16 cellular contexts compared by ENCODE assay signal in genomic region chr3:28081533-28081947, GRCh38.
A peak's percentile ranks its signal among the peaks of the same experiment; 100 is the strongest.
DNase-seq lines count a peak whose midpoint lies in the region; ATAC-seq and TF ChIP-seq lines count a peak whose summit lies in the region.
"Had no signal": no experiment of that assay in that cellular context is flagged by ENCODE, and none has a peak within 500 bp of the region (broad histone marks: within the 10 kb centered on the region; RNA-seq: fewer than 3 reads in every experiment).

No MANE protein-coding gene starts in this region.

- H3K4me3 ChIP-seq in endodermal cell (ENCODE audit: low read length): no peak overlapping the region
- H3K4me3 ChIP-seq in ovary: no peak overlapping the region
- H3K4me3 ChIP-seq: gastroesophageal sphincter, SJCRH30 had no signal

- DNase-seq in endodermal cell (peak; percentile 48), left ventricle myocardium superior (no peak), ovary (no peak), osteocyte (ENCODE audit: extremely low spot score, unreplicated experiment) (no peak)
- no peak for DNase-seq in activated naive CD4-positive, alpha-beta T cell treated with anti-CD3 and anti-CD28 coated beads for 36 hours
- DNase-seq: activated CD4-positive, alpha-beta T cell treated with anti-CD3 and anti-CD28 coated beads for 1 hour; activated gamma-delta T cell treated with Interleukin-2 at 50 U/mL for 16 hours; mesenchymal stem cell; NCI-H1436 treated with DMSO at 0.1 percent for 48 hours; NCI-H345; nephron progenitor cell; SJCRH30 had no signal

- H3K9me3 ChIP-seq in endodermal cell (ENCODE audit: control insufficient read depth, low read length) (no peaks in the 10 kb centered on the region), ovary (no peaks in the 10 kb centered on the region)
- H3K9me3 ChIP-seq: gastroesophageal sphincter, SJCRH30 had no signal

- CTCF ChIA-PET in activated naive CD4-positive, alpha-beta T cell treated with anti-CD3 and anti-CD28 coated beads for 36 hours (lab: Charles Lee): no interaction called here

- peaks cover 17% of the 10 kb centered on the region for H3K4me1 Mint-ChIP-seq in endodermal cell
- H3K4me1 Mint-ChIP-seq in activated naive CD4-positive, alpha-beta T cell treated with anti-CD3 and anti-CD28 coated beads for 36 hours (ENCODE audit: low read depth): no peaks in the 10 kb centered on the region
- no peaks in the 10 kb centered on the region for H3K4me1 Mint-ChIP-seq in osteocyte (ENCODE audit: unreplicated experiment)
- H3K4me1 Mint-ChIP-seq: nephron progenitor cell had no signal

- peak; percentile 52 for ATAC-seq in GM18858 (IDR thresholded peaks at IDR 0.05; ENCODE audit: unreplicated experiment)
- ATAC-seq in GM21526 (IDR thresholded peaks at IDR 0.05; ENCODE audit: low FRiP score, unreplicated experiment): peak; percentile 74
- peak; percentile 70 for ATAC-seq in HG03159 (IDR thresholded peaks at IDR 0.05; ENCODE audit: unreplicated experiment)
- ATAC-seq in left ventricle myocardium superior: no peak
- ATAC-seq: gastroesophageal sphincter had no signal

- no peaks in the 10 kb centered on the region for H3K9me3 Mint-ChIP-seq in endodermal cell
- no peaks in the 10 kb centered on the region for H3K9me3 Mint-ChIP-seq in activated naive CD4-positive, alpha-beta T cell treated with anti-CD3 and anti-CD28 coated beads for 36 hours
- no peaks in the 10 kb centered on the region for H3K9me3 Mint-ChIP-seq in osteocyte (ENCODE audit: unreplicated experiment)
- H3K9me3 Mint-ChIP-seq: nephron progenitor cell had no signal

- 80 to 89% methylated on average over 2 of the region's 2 CpGs for WGBS in endodermal cell (ENCODE audit: insufficient coverage in 1 of 2, insufficient read length in 1 of 2), 2 experiments
- 66 to 70% (median 67%) methylated on average over 2 of the region's 2 CpGs for WGBS in ovary, 3 donors

- H3K4me3 Mint-ChIP-seq in endodermal cell (no peak overlapping the region), osteocyte (ENCODE audit: unreplicated experiment) (no peak overlapping the region)
- no peak overlapping the region for H3K4me3 Mint-ChIP-seq in activated naive CD4-positive, alpha-beta T cell treated with anti-CD3 and anti-CD28 coated beads for 36 hours
- H3K4me3 Mint-ChIP-seq: nephron progenitor cell had no signal

- H3K4me1 ChIP-seq in endodermal cell (ENCODE audit: control insufficient read depth, insufficient read depth, low read length) (no peaks in the 10 kb centered on the region), ovary (ENCODE audit: insufficient read depth) (no peaks in the 10 kb centered on the region)
- H3K4me1 ChIP-seq: gastroesophageal sphincter, SJCRH30 had no signal

- TF ChIP-seq POLR2A in ovary (IDR thresholded peaks at IDR 0.05): no peak

- H3K27me3 ChIP-seq in endodermal cell (ENCODE audit: control insufficient read depth, insufficient read depth, low read length, poor library complexity, severe bottlenecking): no peaks in the 10 kb centered on the region
- H3K27me3 ChIP-seq in ovary: no peaks in the 10 kb centered on the region
- H3K27me3 ChIP-seq: gastroesophageal sphincter, SJCRH30 had no signal

- no peak overlapping the region for H3K9ac ChIP-seq in endodermal cell (ENCODE audit: extremely low read depth, low read length, poor library complexity, severe bottlenecking)

- no peak overlapping the region for H3K27ac Mint-ChIP-seq in endodermal cell
- H3K27ac Mint-ChIP-seq in activated naive CD4-positive, alpha-beta T cell treated with anti-CD3 and anti-CD28 coated beads for 36 hours: no peak overlapping the region
- no peak overlapping the region for H3K27ac Mint-ChIP-seq in osteocyte (ENCODE audit: unreplicated experiment)
- H3K27ac Mint-ChIP-seq: nephron progenitor cell had no signal

- no peak for TF ChIP-seq CTCF in endodermal cell (conservative IDR thresholded peaks at IDR 0.05)
- TF ChIP-seq CTCF in ovary (IDR thresholded peaks at IDR 0.05): no peak
- no peak for TF ChIP-seq CTCF in osteocyte (IDR thresholded peaks at IDR 0.05)

- H3K36me3 ChIP-seq in endodermal cell (ENCODE audit: control insufficient read depth, insufficient read depth, low read length) (no peaks in the 10 kb centered on the region), ovary (no peaks in the 10 kb centered on the region)
- H3K36me3 ChIP-seq: gastroesophageal sphincter, SJCRH30 had no signal

- H3K27me3 Mint-ChIP-seq in endodermal cell (ENCODE audit: insufficient read depth) (no peaks in the 10 kb centered on the region), osteocyte (ENCODE audit: unreplicated experiment) (peaks cover 7% of the 10 kb centered on the region)
- H3K27me3 Mint-ChIP-seq in activated naive CD4-positive, alpha-beta T cell treated with anti-CD3 and anti-CD28 coated beads for 36 hours (ENCODE audit: low read depth): no peaks in the 10 kb centered on the region

- H3K36me3 Mint-ChIP-seq in endodermal cell (ENCODE audit: low read depth) (no peaks in the 10 kb centered on the region), osteocyte (ENCODE audit: unreplicated experiment) (no peaks in the 10 kb centered on the region)
- no peaks in the 10 kb centered on the region for H3K36me3 Mint-ChIP-seq in activated naive CD4-positive, alpha-beta T cell treated with anti-CD3 and anti-CD28 coated beads for 36 hours (ENCODE audit: low read depth)

- H3K27ac ChIP-seq in endodermal cell (ENCODE audit: low read depth, low read length) (no peak overlapping the region), ovary (no peak overlapping the region)
- H3K27ac ChIP-seq: gastroesophageal sphincter, SJCRH30 had no signal

- TF ChIP-seq EP300 in ovary (IDR thresholded peaks at IDR 0.05): no peak

- intact Hi-C loops in left ventricle myocardium superior (cut with micrococcal nuclease): loop anchor here (2.0 kb wide), 1 partner anchor 51 kb away; no protein-coding TSS in a partner anchor
- intact Hi-C loops in ovary (cut with DNase I): no loop called here
- intact Hi-C loops in activated naive CD4-positive, alpha-beta T cell treated with anti-CD3 and anti-CD28 coated beads for 36 hours (cut with micrococcal nuclease): no loop called here
